Comparison of ENCODE assay signal across 8 cellular contexts in the genomic region with DNA sequence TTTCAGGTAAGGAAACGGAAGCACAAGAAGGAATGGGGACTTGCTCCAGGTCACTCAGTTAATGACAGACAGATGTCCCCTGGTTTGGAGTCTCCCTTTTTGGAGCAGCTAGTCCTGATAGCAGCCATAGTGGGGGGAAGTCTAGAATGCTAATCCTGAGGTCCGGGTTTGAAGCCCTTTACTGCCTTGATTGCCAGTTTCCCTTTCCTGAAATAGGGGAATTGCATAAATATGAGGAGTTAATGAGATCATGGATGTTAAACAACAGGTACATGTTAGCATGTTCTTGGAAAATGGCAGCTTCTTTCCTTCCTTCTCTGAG. TPM values are rescaled to one million over a fixed set of nuclear protein-coding genes. Genes with fewer than 3 reads are reported as not detected.
A peak's percentile ranks its signal among the peaks of the same experiment; 100 is the strongest.
DNase-seq lines count a peak whose midpoint lies in the region; ATAC-seq, FAIRE-seq and TF ChIP-seq lines count a peak whose summit lies in the region.

No MANE protein-coding gene starts in this region.

- no peak for FAIRE-seq in astrocyte (lab: Jason Lieb, UNC)

- TF ChIP-seq POLR2A in tibial nerve (IDR thresholded peaks at IDR 0.05): no peak

- ATAC-seq in activated CD8-positive, alpha-beta memory T cell treated with anti-CD3 and anti-CD28 coated beads, Interleukin-2, amount 10 ng/mL, durations not matched to agents 7 days and 5 days: no peak
- ATAC-seq in HG03159 (IDR thresholded peaks at IDR 0.05; ENCODE audit: unreplicated experiment): no peak
- no peak for ATAC-seq in HG02938 (IDR thresholded peaks at IDR 0.05; ENCODE audit: unreplicated experiment)

- H3K4me3 ChIP-seq in astrocyte (ENCODE audit: insufficient read depth, low read depth, low read length): peak overlapping the region; percentile 86
- H3K4me3 ChIP-seq in liver (ENCODE audit: low read depth in 1 of 3, low read length in 3 of 3): peak overlapping the region; percentile 51 to 93 (median 71)
- H3K4me3 ChIP-seq in tibial nerve: peak overlapping the region; percentile 42 to 93 (median 85)

- no peak for TF ChIP-seq EP300 in tibial nerve (IDR thresholded peaks at IDR 0.05)

- H3K9me3 ChIP-seq in astrocyte (ENCODE audit: insufficient read depth, low read depth, low read length): no peaks in the 10 kb centered on the region
- no peaks in the 10 kb centered on the region for H3K9me3 ChIP-seq in liver (ENCODE audit: control insufficient read depth in 4 of 4, low read length in 3 of 4)
- no peaks in the 10 kb centered on the region for H3K9me3 ChIP-seq in tibial nerve

- peak overlapping the region; percentile 95 for H3K9ac ChIP-seq in astrocyte (ENCODE audit: low read length)
- peak overlapping the region; percentile 4 to 89 for H3K9ac ChIP-seq in liver (ENCODE audit: low read depth in 1 of 2, low read length in 2 of 2)

- CTCF ChIA-PET in activated CD8-positive, alpha-beta memory T cell treated with anti-CD3 and anti-CD28 coated beads, Interleukin-2, amount 10 ng/mL, durations not matched to agents 7 days and 5 days (lab: Charles Lee): interaction anchor here (0.6 to 1.7 kb wide), 10 partner anchors 58 to 260 kb away, joined by 3 to 8 read pairs (median 3); a partner anchor contains a TSS

- TF ChIP-seq RAD21 in liver (IDR thresholded peaks at IDR 0.05): no peak

- no peak for TF ChIP-seq CTCF in astrocyte (IDR thresholded peaks at IDR 0.05; ENCODE audit: insufficient read depth, low read depth, low read length)
- TF ChIP-seq CTCF in liver (IDR thresholded peaks at IDR 0.05; ENCODE audit: low read depth, low read length, missing input control): no peak
- no peak for TF ChIP-seq CTCF in tibial nerve (IDR thresholded peaks at IDR 0.05)

- peak overlapping the region; percentile 83 for H2AFZ ChIP-seq in astrocyte (ENCODE audit: low read depth, low read length)

- H3K27ac ChIP-seq in astrocyte (ENCODE audit: low read depth, low read length): peak overlapping the region; percentile 78
- H3K27ac ChIP-seq in liver (ENCODE audit: low read depth in 1 of 2, low read length in 2 of 2): peak overlapping the region; percentile 68 to 96
- peak overlapping the region; percentile 68 to 96 (median 94) for H3K27ac ChIP-seq in tibial nerve

- peak overlapping the region; percentile 99 for H3K4me2 ChIP-seq in astrocyte (ENCODE audit: low read length)

- no peak for DNase-seq in activated CD8-positive, alpha-beta memory T cell treated with anti-CD3 and anti-CD28 coated beads, Interleukin-2, amount 10 ng/mL, durations not matched to agents 7 days and 5 days
- no peak for DNase-seq in activated CD8-positive, alpha-beta memory T cell treated with anti-CD3 and anti-CD28 coated beads, Interleukin-2, amount 50 U/mL, for 48 hours
- DNase-seq in astrocyte (ENCODE audit: low read depth) (no peak), tibial nerve (ENCODE audit: low spot score in 2 of 2) (no peak), DMS153 (lab: John Stamatoyannopoulos, UW) (no peak)

- peak overlapping the region; percentile 99 for H3K27ac Mint-ChIP-seq in activated CD8-positive, alpha-beta memory T cell treated with anti-CD3 and anti-CD28 coated beads, Interleukin-2, amount 10 ng/mL, durations not matched to agents 7 days and 5 days
- peak overlapping the region; percentile 90 for H3K27ac Mint-ChIP-seq in astrocyte (ENCODE audit: unreplicated experiment)

- peaks cover 8% of the 10 kb centered on the region for H3K36me3 ChIP-seq in astrocyte (ENCODE audit: insufficient read depth, low read length)
- H3K36me3 ChIP-seq in liver (ENCODE audit: control insufficient read depth in 4 of 4, insufficient read depth in 3 of 4, low read depth in 1 of 4, low read length in 3 of 4): no peaks in the 10 kb centered on the region
- H3K36me3 ChIP-seq in tibial nerve: peaks cover 0 to 12% (median 4%) of the 10 kb centered on the region in 3 donors

- H4K20me1 ChIP-seq in astrocyte (ENCODE audit: insufficient read depth, low read length): no peaks in the 10 kb centered on the region

- 23% methylated on average over 2 of the region's 2 CpGs for WGBS in liver
- WGBS in tibial nerve, 2 donors: 15% methylated on average over 2 of the region's 2 CpGs

- no peaks in the 10 kb centered on the region for H3K36me3 Mint-ChIP-seq in activated CD8-positive, alpha-beta memory T cell treated with anti-CD3 and anti-CD28 coated beads, Interleukin-2, amount 10 ng/mL, durations not matched to agents 7 days and 5 days
- H3K36me3 Mint-ChIP-seq in astrocyte (ENCODE audit: low read depth, unreplicated experiment): peaks cover 2% of the 10 kb centered on the region

- peaks cover 18% of the 10 kb centered on the region for H3K4me1 ChIP-seq in astrocyte (ENCODE audit: insufficient read depth, low read length)
- H3K4me1 ChIP-seq in liver (ENCODE audit: control insufficient read depth in 4 of 4, insufficient read depth in 4 of 4, low read length in 3 of 4): peaks cover 3 to 59% (median 42%) of the 10 kb centered on the region in 4 donors
- peaks cover 0 to 23% (median 4%) of the 10 kb centered on the region in 4 donors for H3K4me1 ChIP-seq in tibial nerve

- no peaks in the 10 kb centered on the region for H3K9me3 Mint-ChIP-seq in activated CD8-positive, alpha-beta memory T cell treated with anti-CD3 and anti-CD28 coated beads, Interleukin-2, amount 10 ng/mL, durations not matched to agents 7 days and 5 days (ENCODE audit: low read depth)
- no peaks in the 10 kb centered on the region for H3K9me3 Mint-ChIP-seq in astrocyte (ENCODE audit: unreplicated experiment)

- peaks cover 20% of the 10 kb centered on the region for H3K4me1 Mint-ChIP-seq in activated CD8-positive, alpha-beta memory T cell treated with anti-CD3 and anti-CD28 coated beads, Interleukin-2, amount 10 ng/mL, durations not matched to agents 7 days and 5 days
- peaks cover 10% of the 10 kb centered on the region for H3K4me1 Mint-ChIP-seq in astrocyte (ENCODE audit: low read depth, unreplicated experiment)

- H3K79me2 ChIP-seq in astrocyte (ENCODE audit: insufficient read depth, low read length): peaks cover 25% of the 10 kb centered on the region

- no peaks in the 10 kb centered on the region for H3K27me3 Mint-ChIP-seq in activated CD8-positive, alpha-beta memory T cell treated with anti-CD3 and anti-CD28 coated beads, Interleukin-2, amount 10 ng/mL, durations not matched to agents 7 days and 5 days
- H3K27me3 Mint-ChIP-seq in astrocyte (ENCODE audit: low read depth, unreplicated experiment): no peaks in the 10 kb centered on the region

- peak overlapping the region; percentile 96 for H3K4me3 Mint-ChIP-seq in activated CD8-positive, alpha-beta memory T cell treated with anti-CD3 and anti-CD28 coated beads, Interleukin-2, amount 10 ng/mL, durations not matched to agents 7 days and 5 days
- peak overlapping the region; percentile 93 for H3K4me3 Mint-ChIP-seq in astrocyte (ENCODE audit: unreplicated experiment)

- peaks cover 2% of the 10 kb centered on the region for H3K27me3 ChIP-seq in astrocyte (ENCODE audit: insufficient read depth, low read length)
- H3K27me3 ChIP-seq in liver (ENCODE audit: control insufficient read depth in 4 of 4, insufficient read depth in 4 of 4, low read length in 3 of 4): no peaks in the 10 kb centered on the region
- no peaks in the 10 kb centered on the region for H3K27me3 ChIP-seq in tibial nerve

TF ChIP-seq in liver, 16 proteins besides CTCF, POLR2A, EP300 and RAD21:
- TF ChIP-seq RXRA (IDR thresholded peaks at IDR 0.05) (no peak), YY1 (IDR thresholded peaks at IDR 0.05) (peak; percentile 32)

RNA-seq across cellular contexts. Expression of a gene that starts 0.3 kb away (rescaled TPM):
- 10 to 100 TPM; 16.5 to 23.9 TPM for total RNA-seq in activated CD8-positive, alpha-beta memory T cell treated with anti-CD3 and anti-CD28 coated beads, Interleukin-2, amount 10 ng/mL, durations not matched to agents 7 days and 5 days
- 23.3 and 25.2 TPM in 2 replicates for total RNA-seq in astrocyte
- 10 to 100 TPM; 17.3 to 39.7 TPM for total RNA-seq in liver
- 10 to 100 TPM; 11.6 to 17.9 TPM for polyA plus RNA-seq in liver
- total RNA-seq in tibial nerve: 10 to 100 TPM; 13.0 to 23.7 (median 16.9) TPM

RNA-seq across cellular contexts. Expression of a gene that starts 46.5 kb away (rescaled TPM):
- total RNA-seq in activated CD8-positive, alpha-beta memory T cell treated with anti-CD3 and anti-CD28 coated beads, Interleukin-2, amount 10 ng/mL, durations not matched to agents 7 days and 5 days: 10 to 100 TPM; 50.1 to 64.6 TPM
- total RNA-seq in astrocyte (94.3 and 107 TPM in 2 replicates), liver (10 to 100 TPM; 51.1 to 65.4 TPM), tibial nerve (10 to 100 TPM; 59.7 to 97.5 (median 86.7) TPM)
- 10 to 100 TPM; 51.5 to 70.0 TPM for polyA plus RNA-seq in liver
